Comparison of ENCODE assay signal across 29 cellular contexts in the genomic region with DNA sequence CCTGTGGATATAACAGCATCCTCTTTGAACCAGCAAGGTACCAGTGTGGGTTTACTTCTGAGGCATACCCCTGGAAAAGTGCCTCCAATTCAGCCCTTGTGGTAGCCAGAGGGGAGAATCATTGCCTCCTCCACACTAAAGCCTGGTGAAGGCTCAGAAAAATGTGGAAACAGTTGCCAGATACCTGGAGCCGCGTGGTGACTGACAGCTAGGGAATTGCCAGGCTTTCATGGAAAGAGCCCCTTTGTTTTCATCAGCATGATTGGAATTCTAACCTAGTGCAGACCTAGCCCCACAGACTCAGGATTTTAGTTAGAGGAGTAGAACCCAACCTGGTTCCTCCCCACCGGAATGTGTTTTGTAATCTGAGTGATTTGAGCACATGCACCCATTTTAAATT.
"Had no signal": no experiment of that assay in that cellular context is flagged by ENCODE, and none has a peak within 500 bp of the region (broad histone marks: within the 10 kb centered on the region; RNA-seq: fewer than 3 reads in every experiment).

No MANE protein-coding gene starts in this region.

- H3K9me3 ChIP-seq: esophagus squamous epithelium, gastroesophageal sphincter, heart left ventricle, left lung, sigmoid colon, stomach, suprapubic skin, tibial nerve had no signal

- H3K27ac ChIP-seq: esophagus squamous epithelium, gastroesophageal sphincter, heart left ventricle, left lung, sigmoid colon, stomach, suprapubic skin, tibial nerve had no signal

- ATAC-seq: activated CD4-positive, CD25-positive, alpha-beta regulatory T cell treated with anti-CD3 and anti-CD28 coated beads, Interleukin-2, amount 50 U/mL, for 24 hours; activated T-cell treated with anti-CD3 and anti-CD28 coated beads, Interleukin-2, amount 50 U/mL, for 72 hours; effector memory CD8-positive, alpha-beta T cell; gastroesophageal sphincter; heart left ventricle; left lung; stimulated activated memory B cell treated with anti-CD40 and anti-IgM and Interleukin-4, amounts not matched to agents 10 μg/mL and 1 μg/mL and 100 μg/mL, for 72 hours had no signal

- H3K27me3 ChIP-seq: esophagus squamous epithelium, gastroesophageal sphincter, heart left ventricle, left lung, sigmoid colon, stomach, suprapubic skin, tibial nerve had no signal

- H3K4me3 Mint-ChIP-seq: activated CD4-positive, alpha-beta memory T cell treated with anti-CD3 and anti-CD28 coated beads, Interleukin-2, amount 10 ng/mL, durations not matched to agents 7 days and 5 days; activated CD4-positive, alpha-beta T cell treated with anti-CD3 and anti-CD28 coated beads, Interleukin-2, amount 10 ng/mL, durations not matched to agents 24 days and 14 days; activated naive CD4-positive, alpha-beta T cell treated with anti-CD3 and anti-CD28 coated beads, Interleukin-2, amount 10 ng/mL, durations not matched to agents 7 days and 5 days; activated T-cell treated with anti-CD3 and anti-CD28 coated beads, Interleukin-2, amount 50 U/mL, for 72 hours; brain; effector memory CD8-positive, alpha-beta T cell; immature natural killer cell; nephron; stimulated activated memory B cell treated with anti-CD40 and anti-IgM and Interleukin-4, amounts not matched to agents 10 μg/mL and 1 μg/mL and 100 μg/mL, for 72 hours had no signal

- H3K4me2 ChIP-seq: smooth muscle cell had no signal

- H3K27me3 Mint-ChIP-seq: effector memory CD8-positive, alpha-beta T cell had no signal

- H3K9me3 Mint-ChIP-seq: activated CD4-positive, alpha-beta memory T cell treated with anti-CD3 and anti-CD28 coated beads, Interleukin-2, amount 10 ng/mL, durations not matched to agents 7 days and 5 days; activated CD4-positive, alpha-beta T cell treated with anti-CD3 and anti-CD28 coated beads, Interleukin-2, amount 10 ng/mL, durations not matched to agents 24 days and 14 days; activated naive CD4-positive, alpha-beta T cell treated with anti-CD3 and anti-CD28 coated beads, Interleukin-2, amount 10 ng/mL, durations not matched to agents 7 days and 5 days; activated T-cell treated with anti-CD3 and anti-CD28 coated beads, Interleukin-2, amount 50 U/mL, for 72 hours; brain; effector memory CD8-positive, alpha-beta T cell; immature natural killer cell; nephron; stimulated activated memory B cell treated with anti-CD40 and anti-IgM and Interleukin-4, amounts not matched to agents 10 μg/mL and 1 μg/mL and 100 μg/mL, for 72 hours had no signal

- H3K27ac Mint-ChIP-seq: activated CD4-positive, alpha-beta memory T cell treated with anti-CD3 and anti-CD28 coated beads, Interleukin-2, amount 10 ng/mL, durations not matched to agents 7 days and 5 days; activated CD4-positive, alpha-beta T cell treated with anti-CD3 and anti-CD28 coated beads, Interleukin-2, amount 10 ng/mL, durations not matched to agents 24 days and 14 days; activated naive CD4-positive, alpha-beta T cell treated with anti-CD3 and anti-CD28 coated beads, Interleukin-2, amount 10 ng/mL, durations not matched to agents 7 days and 5 days; activated T-cell treated with anti-CD3 and anti-CD28 coated beads, Interleukin-2, amount 50 U/mL, for 72 hours; brain; immature natural killer cell; nephron; stimulated activated memory B cell treated with anti-CD40 and anti-IgM and Interleukin-4, amounts not matched to agents 10 μg/mL and 1 μg/mL and 100 μg/mL, for 72 hours had no signal

- DNase-seq: activated CD4-positive, alpha-beta memory T cell treated with anti-CD3 and anti-CD28 coated beads, Interleukin-2, amount 10 ng/mL, durations not matched to agents 7 days and 5 days; activated CD4-positive, alpha-beta T cell treated with anti-CD3 and anti-CD28 coated beads, Interleukin-2, amount 10 ng/mL, durations not matched to agents 24 days and 14 days; activated effector memory CD4-positive, alpha-beta T cell treated with Interleukin-2 at 50 U/mL for 16 hours; activated naive CD4-positive, alpha-beta T cell treated with anti-CD3 and anti-CD28 coated beads, Interleukin-2, amount 10 ng/mL, durations not matched to agents 7 days and 5 days; activated T-cell treated with anti-CD3 and anti-CD28 coated beads, Interleukin-2, amount 50 U/mL, for 72 hours; anterior cingulate cortex; caudate nucleus; dermis blood vessel endothelial cell; effector memory CD8-positive, alpha-beta T cell; esophagus squamous epithelium; heart left ventricle; immature natural killer cell; kidney glomerular epithelial cell; left lung; nucleus accumbens; posterior cingulate gyrus; sigmoid colon; stimulated activated CD4-positive, alpha-beta T cell treated with anti-CD3 and anti-CD28 coated beads, Interleukin-15, amount 100 ng/mL, for 24 hours; stomach; SW 1271 had no signal

- H3K4me1 Mint-ChIP-seq: nephron; stimulated activated memory B cell treated with anti-CD40 and anti-IgM and Interleukin-4, amounts not matched to agents 10 μg/mL and 1 μg/mL and 100 μg/mL, for 72 hours had no signal

- H3K36me3 ChIP-seq: esophagus squamous epithelium, gastroesophageal sphincter, heart left ventricle, left lung, sigmoid colon, stomach, suprapubic skin, tibial nerve had no signal

- H3K4me3 ChIP-seq: esophagus squamous epithelium, gastroesophageal sphincter, heart left ventricle, left lung, sigmoid colon, smooth muscle cell, stomach, suprapubic skin, tibial nerve had no signal

- H3K36me3 Mint-ChIP-seq: activated naive CD4-positive, alpha-beta T cell treated with anti-CD3 and anti-CD28 coated beads, Interleukin-2, amount 10 ng/mL, durations not matched to agents 7 days and 5 days; brain; immature natural killer cell; stimulated activated memory B cell treated with anti-CD40 and anti-IgM and Interleukin-4, amounts not matched to agents 10 μg/mL and 1 μg/mL and 100 μg/mL, for 72 hours had no signal

- FAIRE-seq: urothelium cell line had no signal
